Comparison of ENCODE assay signal across 8 cellular contexts in genomic region chr10:683448-684071, GRCh38. TPM values are rescaled to one million over a fixed set of nuclear protein-coding genes. Genes with fewer than 3 reads are reported as not detected.
DNase-seq lines count a peak whose midpoint lies in the region; ATAC-seq, FAIRE-seq and TF ChIP-seq lines count a peak whose summit lies in the region.
"Had no signal": no experiment of that assay in that cellular context is flagged by ENCODE, and none has a peak within 500 bp of the region (broad histone marks: within the 10 kb centered on the region; RNA-seq: fewer than 3 reads in every experiment).

No MANE protein-coding gene starts in this region.

- peak overlapping the region in 1 of 2 experiments; percentile 71 for H3K18ac ChIP-seq in mesenchymal stem cell (ENCODE audit: low read depth in 1 of 2, low read length in 2 of 2)

- H2AK5ac ChIP-seq in mesenchymal stem cell (ENCODE audit: low read length, severe bottlenecking), result no peak overlapping the region

- no peak for FAIRE-seq in urothelium cell line (lab: Jason Lieb, UNC)

- TF ChIP-seq CTCF in brain microvascular endothelial cell (IDR thresholded peaks at IDR 0.05; ENCODE audit: low read depth, low read length, missing control alignments), result peak; percentile 52
- no peak for TF ChIP-seq CTCF in GM10266 (IDR thresholded peaks at IDR 0.05; ENCODE audit: control insufficient read depth, insufficient read depth, low read depth, missing control alignments)

- peak; percentile 42 for DNase-seq in HT-29 (ENCODE audit: low spot score)
- peak; percentile 79 for DNase-seq in brain microvascular endothelial cell
- peak; percentile 98 for DNase-seq in mesenchymal stem cell
- DNase-seq in urothelium cell line (ENCODE audit: low spot score), result peak; percentile 22
- DNase-seq in GDM1 (lab: John Stamatoyannopoulos, UW), result no peak
- DNase-seq in GM10266 (ENCODE audit: extremely low spot score), result no peak
- DNase-seq: activated naive CD4-positive, alpha-beta T cell had no signal

- in situ Hi-C loops in brain microvascular endothelial cell (cut with HindIII; ENCODE audit: low pct_ligation_motif_present, low sequenced_read_pairs), result no loop called here

- peak overlapping the region; percentile 8 for H3K4me2 ChIP-seq in mesenchymal stem cell (ENCODE audit: low read length, poor library complexity, severe bottlenecking)

- H3K27ac ChIP-seq in brain microvascular endothelial cell (peak overlapping the region; percentile 43), mesenchymal stem cell (ENCODE audit: low read length, poor library complexity, severe bottlenecking) (peak overlapping the region; percentile 24)

- H2BK120ac ChIP-seq in mesenchymal stem cell (ENCODE audit: low read depth, low read length), result no peak overlapping the region

- H3K14ac ChIP-seq in mesenchymal stem cell (ENCODE audit: low read length in 2 of 2), result no peak overlapping the region

- no peak overlapping the region for H2BK5ac ChIP-seq in mesenchymal stem cell (ENCODE audit: low read depth, low read length, poor library complexity, severe bottlenecking)

- peaks cover 50% of the 10 kb centered on the region for H3K4me1 ChIP-seq in mesenchymal stem cell (ENCODE audit: control insufficient read depth, insufficient read depth, low read depth, low read length)

- peak overlapping the region; percentile 88 for H3K9ac ChIP-seq in mesenchymal stem cell (ENCODE audit: low read length)

- WGBS in mesenchymal stem cell, result 21% methylated on average over 23 of the region's 23 CpGs

- no peak overlapping the region for H2BK12ac ChIP-seq in mesenchymal stem cell (ENCODE audit: low read length in 2 of 2)

- peaks cover 4% of the 10 kb centered on the region for H3K79me1 ChIP-seq in mesenchymal stem cell (replicated peaks; ENCODE audit: low read length, poor library complexity, severe bottlenecking)

- H3K4me3 ChIP-seq in brain microvascular endothelial cell (ENCODE audit: low read depth, low read length) (peak overlapping the region; percentile 38), mesenchymal stem cell (ENCODE audit: insufficient read depth in 1 of 2, low read depth in 1 of 2, low read length in 2 of 2) (peak overlapping the region in 1 of 2 experiments; percentile 74)

- no peak overlapping the region for H2AFZ ChIP-seq in mesenchymal stem cell (ENCODE audit: low read depth, low read length)

- no peaks in the 10 kb centered on the region for H3K27me3 ChIP-seq in brain microvascular endothelial cell (replicated peaks)
- no peaks in the 10 kb centered on the region for H3K27me3 ChIP-seq in mesenchymal stem cell (ENCODE audit: control insufficient read depth in 1 of 2, insufficient read depth in 1 of 2, low read length in 2 of 2)

- peak overlapping the region in 1 of 2 experiments; percentile 3 for H3K4ac ChIP-seq in mesenchymal stem cell (ENCODE audit: low read depth in 1 of 2, low read length in 2 of 2)

- H4K91ac ChIP-seq in mesenchymal stem cell (ENCODE audit: low read length), result no peak overlapping the region

- no peak overlapping the region for H3K23ac ChIP-seq in mesenchymal stem cell (ENCODE audit: low read length in 2 of 2)

- no peaks in the 10 kb centered on the region for H3K9me3 ChIP-seq in mesenchymal stem cell (ENCODE audit: control insufficient read depth, low read length)

- no peak overlapping the region for H4K8ac ChIP-seq in mesenchymal stem cell (ENCODE audit: low read length)

- H3K36me3 ChIP-seq in brain microvascular endothelial cell (replicated peaks) (no peaks in the 10 kb centered on the region), mesenchymal stem cell (ENCODE audit: control insufficient read depth in 1 of 2, insufficient read depth in 2 of 2, low read depth in 1 of 2, low read length in 2 of 2) (peaks cover 0 to 11% of the 10 kb centered on the region in 2 experiments)

- H2BK15ac ChIP-seq in mesenchymal stem cell (ENCODE audit: low read depth, poor library complexity, severe bottlenecking), result no peak overlapping the region

- ATAC-seq in HG03095 (IDR thresholded peaks at IDR 0.05; ENCODE audit: unreplicated experiment), result no peak

RNA-seq across cellular contexts. Expression of gene DIP2C, which starts 5.9 kb away (rescaled TPM):
- 0.97 and 1.6 TPM in 2 replicates for total RNA-seq in HT-29 (2014; rRNA removed; shearing (Covaris generic))
- polyA plus RNA-seq in mesenchymal stem cell (2013, experiment 1 of 2), result 11.6 TPM
- polyA plus RNA-seq in mesenchymal stem cell (2013, experiment 2 of 2), result 11.2 TPM

Comparison
In these comparisons a context has a peak if more than half of its experiments do, and no peak if none do; other contexts are left out.
1. DNase-seq: peak in HT-29 (single experiment), brain microvascular endothelial cell (single experiment), mesenchymal stem cell (single experiment) and urothelium cell line (single experiment); none in GDM1 (single experiment) and GM10266 (single experiment).